Comparison of ENCODE assay signal across 11 cellular contexts in genomic region chr1:202046227-202046626, GRCh38. TPM values are rescaled to one million over a fixed set of nuclear protein-coding genes. Genes with fewer than 3 reads are reported as not detected.
DNase-seq lines count a peak whose midpoint lies in the region; FAIRE-seq and TF ChIP-seq lines count a peak whose summit lies in the region.
"Had no signal": no experiment of that assay in that cellular context is flagged by ENCODE, and none has a peak within 500 bp of the region (broad histone marks: within the 10 kb centered on the region; RNA-seq: fewer than 3 reads in every experiment).

No MANE protein-coding gene starts in this region.

- H3K27me3 ChIP-seq in esophagus (ENCODE audit: control insufficient read depth in 1 of 2, insufficient read depth in 2 of 2, low read length in 2 of 2): no peaks in the 10 kb centered on the region
- no peaks in the 10 kb centered on the region for H3K27me3 ChIP-seq in small intestine (ENCODE audit: control insufficient read depth in 2 of 2, insufficient read depth in 2 of 2, low read length in 2 of 2)
- no peaks in the 10 kb centered on the region for H3K27me3 ChIP-seq in brain microvascular endothelial cell (replicated peaks)

- no peak overlapping the region for H3K4me3 ChIP-seq in esophagus (ENCODE audit: low read depth in 1 of 2, low read length in 2 of 2)
- no peak overlapping the region for H3K4me3 ChIP-seq in small intestine (ENCODE audit: low read depth in 1 of 2, low read length in 2 of 2)
- H3K4me3 ChIP-seq in brain microvascular endothelial cell (ENCODE audit: low read depth, low read length): no peak overlapping the region
- H3K4me3 ChIP-seq: GM12878, left ventricle myocardium inferior had no signal

- no peak for TF ChIP-seq CTCF in brain microvascular endothelial cell (IDR thresholded peaks at IDR 0.05; ENCODE audit: low read depth, low read length, missing control alignments)

- no peaks in the 10 kb centered on the region for H3K36me3 ChIP-seq in esophagus (ENCODE audit: control insufficient read depth in 2 of 2, insufficient read depth in 2 of 2, low read length in 1 of 2)
- no peaks in the 10 kb centered on the region for H3K36me3 ChIP-seq in small intestine (ENCODE audit: control insufficient read depth in 2 of 2, insufficient read depth in 2 of 2, low read length in 2 of 2)
- no peaks in the 10 kb centered on the region for H3K36me3 ChIP-seq in brain microvascular endothelial cell (replicated peaks)
- H3K36me3 ChIP-seq: left ventricle myocardium inferior had no signal

- peak; percentile 97 for DNase-seq in NCI-H510A treated with DMSO at 0.1 percent for 48 hours (lab: John Stamatoyannopoulos, UW)
- peak; percentile 99 for DNase-seq in small intestine
- no peak for DNase-seq in brain microvascular endothelial cell
- no peak for DNase-seq in activated effector memory CD4-positive, alpha-beta T cell treated with anti-CD3 and anti-CD28 coated beads, Interleukin-2, amount 50 U/mL, for 16 hours
- DNase-seq in urothelium cell line (ENCODE audit: low spot score): no peak
- no peak for DNase-seq in islet precursor cell
- DNase-seq: left ventricle myocardium inferior, substantia nigra had no signal

- FAIRE-seq in small intestine (lab: Jason Lieb, UNC) (no peak), urothelium cell line (lab: Jason Lieb, UNC) (no peak)
- FAIRE-seq: GM12878 had no signal

- in situ Hi-C loops in brain microvascular endothelial cell (cut with HindIII; ENCODE audit: low pct_ligation_motif_present, low sequenced_read_pairs): no loop called here

- 53 to 60% methylated on average over 3 of the region's 3 CpGs for WGBS in esophagus, 2 donors
- 24 to 62% (median 32%) methylated on average over 3 of the region's 3 CpGs for WGBS in small intestine, 3 donors

- peak; percentile 48 for TF ChIP-seq RAD21 in Ishikawa (IDR thresholded peaks at IDR 0.05; ENCODE audit: low read depth)

- H3K27ac ChIP-seq in esophagus (ENCODE audit: low read depth in 2 of 2, low read length in 1 of 2): peak overlapping the region; percentile 95 to 96
- H3K27ac ChIP-seq in small intestine (ENCODE audit: low read depth in 1 of 2, low read length in 1 of 2): peak overlapping the region; percentile 97 to 99
- H3K27ac ChIP-seq in brain microvascular endothelial cell: no peak overlapping the region
- H3K27ac ChIP-seq: left ventricle myocardium inferior had no signal

- H3K4me1 ChIP-seq in esophagus (ENCODE audit: control insufficient read depth in 2 of 2, insufficient read depth in 2 of 2, low read length in 1 of 2) (peaks cover 0 to 12% of the 10 kb centered on the region in 2 donors), small intestine (ENCODE audit: control insufficient read depth in 2 of 2, insufficient read depth in 1 of 2, low read depth in 1 of 2, low read length in 1 of 2) (peaks cover 4 to 6% of the 10 kb centered on the region in 2 donors)
- H3K4me1 ChIP-seq: left ventricle myocardium inferior had no signal

- H3K9me3 ChIP-seq in esophagus (ENCODE audit: control insufficient read depth in 2 of 2, insufficient read depth in 1 of 2, low read depth in 1 of 2, low read length in 1 of 2) (no peaks in the 10 kb centered on the region), small intestine (ENCODE audit: control insufficient read depth, low read depth) (no peaks in the 10 kb centered on the region)
- H3K9me3 ChIP-seq: left ventricle myocardium inferior had no signal

- peak; percentile 90; the same call in 1 of the 2 replicates for TF ChIP-seq EP300 in Ishikawa (IDR thresholded peaks at IDR 0.05; ENCODE audit: borderline replicate concordance)

TF ChIP-seq in Ishikawa, 13 proteins besides CTCF, POLR2A, EP300 and RAD21:
- 0 out of 2 replicates have a peak, but pooled peaks have one; percentile 20 for TF ChIP-seq ZBTB7A (IDR thresholded peaks at IDR 0.05; ENCODE audit: low read depth)
- TF ChIP-seq CEBPB (IDR thresholded peaks at IDR 0.05): peak; percentile 37; the same call in 1 of the 2 replicates
- TF ChIP-seq TEAD4 (IDR thresholded peaks at IDR 0.05): peak; percentile 80
- no peak for TF ChIP-seq TAF1 (IDR thresholded peaks at IDR 0.05; ENCODE audit: low read depth)
- peak; percentile 70; the same call in 1 of the 2 replicates for TF ChIP-seq FOXM1 (IDR thresholded peaks at IDR 0.05; ENCODE audit: borderline replicate concordance, low read depth)
- TF ChIP-seq NFIC (IDR thresholded peaks at IDR 0.05): peak; percentile 99
- TF ChIP-seq YY1 (IDR thresholded peaks at IDR 0.05; ENCODE audit: low read depth): peak; percentile 62; the same call in 1 of the 2 replicates
- TF ChIP-seq TCF12 (IDR thresholded peaks at IDR 0.05; ENCODE audit: low read depth): peak; percentile 97
- no peak for TF ChIP-seq CREB1 (IDR thresholded peaks at IDR 0.05; ENCODE audit: low read depth)
- TF ChIP-seq, protein P1, sequence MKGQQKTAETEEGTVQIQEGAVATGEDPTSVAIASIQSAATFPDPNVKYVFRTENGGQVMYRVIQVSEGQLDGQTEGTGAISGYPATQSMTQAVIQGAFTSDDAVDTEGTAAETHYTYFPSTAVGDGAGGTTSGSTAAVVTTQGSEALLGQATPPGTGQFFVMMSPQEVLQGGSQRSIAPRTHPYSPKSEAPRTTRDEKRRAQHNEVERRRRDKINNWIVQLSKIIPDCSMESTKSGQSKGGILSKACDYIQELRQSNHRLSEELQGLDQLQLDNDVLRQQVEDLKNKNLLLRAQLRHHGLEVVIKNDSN (IDR thresholded peaks at IDR 0.05): no peak
- TF ChIP-seq MAX (IDR thresholded peaks at IDR 0.05): peak; percentile 75
- TF ChIP-seq, protein P2, sequence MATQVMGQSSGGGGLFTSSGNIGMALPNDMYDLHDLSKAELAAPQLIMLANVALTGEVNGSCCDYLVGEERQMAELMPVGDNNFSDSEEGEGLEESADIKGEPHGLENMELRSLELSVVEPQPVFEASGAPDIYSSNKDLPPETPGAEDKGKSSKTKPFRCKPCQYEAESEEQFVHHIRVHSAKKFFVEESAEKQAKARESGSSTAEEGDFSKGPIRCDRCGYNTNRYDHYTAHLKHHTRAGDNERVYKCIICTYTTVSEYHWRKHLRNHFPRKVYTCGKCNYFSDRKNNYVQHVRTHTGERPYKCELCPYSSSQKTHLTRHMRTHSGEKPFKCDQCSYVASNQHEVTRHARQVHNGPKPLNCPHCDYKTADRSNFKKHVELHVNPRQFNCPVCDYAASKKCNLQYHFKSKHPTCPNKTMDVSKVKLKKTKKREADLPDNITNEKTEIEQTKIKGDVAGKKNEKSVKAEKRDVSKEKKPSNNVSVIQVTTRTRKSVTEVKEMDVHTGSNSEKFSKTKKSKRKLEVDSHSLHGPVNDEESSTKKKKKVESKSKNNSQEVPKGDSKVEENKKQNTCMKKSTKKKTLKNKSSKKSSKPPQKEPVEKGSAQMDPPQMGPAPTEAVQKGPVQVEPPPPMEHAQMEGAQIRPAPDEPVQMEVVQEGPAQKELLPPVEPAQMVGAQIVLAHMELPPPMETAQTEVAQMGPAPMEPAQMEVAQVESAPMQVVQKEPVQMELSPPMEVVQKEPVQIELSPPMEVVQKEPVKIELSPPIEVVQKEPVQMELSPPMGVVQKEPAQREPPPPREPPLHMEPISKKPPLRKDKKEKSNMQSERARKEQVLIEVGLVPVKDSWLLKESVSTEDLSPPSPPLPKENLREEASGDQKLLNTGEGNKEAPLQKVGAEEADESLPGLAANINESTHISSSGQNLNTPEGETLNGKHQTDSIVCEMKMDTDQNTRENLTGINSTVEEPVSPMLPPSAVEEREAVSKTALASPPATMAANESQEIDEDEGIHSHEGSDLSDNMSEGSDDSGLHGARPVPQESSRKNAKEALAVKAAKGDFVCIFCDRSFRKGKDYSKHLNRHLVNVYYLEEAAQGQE (IDR thresholded peaks at IDR 0.05; ENCODE audit: low read depth): no peak
- TF ChIP-seq EGR1 (IDR thresholded peaks at IDR 0.05): no peak

RNA-seq across cellular contexts. Expression of gene ELF3, which starts 35.8 kb away (rescaled TPM):
- 100 to 1,000 TPM; 440 to 749 TPM for polyA plus RNA-seq in esophagus
- polyA plus RNA-seq in small intestine: 100 to 1,000 TPM; 261 to 487 (median 395) TPM

Comparison
In these comparisons a context has a peak if more than half of its experiments do, and no peak if none do; other contexts are left out.
1. DNase-seq: peak in NCI-H510A treated with DMSO at 0.1 percent for 48 hours (single experiment) and small intestine (single experiment); none in brain microvascular endothelial cell (single experiment), activated effector memory CD4-positive, alpha-beta T cell treated with anti-CD3 and anti-CD28 coated beads, Interleukin-2, amount 50 U/mL, for 16 hours (single experiment), urothelium cell line (single experiment) and islet precursor cell (single experiment).